Comparison of ENCODE assay signal across 21 cellular contexts in genomic region chr16:68509381-68509780, GRCh38.
"Had no signal": no experiment of that assay in that cellular context is flagged by ENCODE, and none has a peak within 500 bp of the region (broad histone marks: within the 10 kb centered on the region; RNA-seq: fewer than 3 reads in every experiment).

No MANE protein-coding gene starts in this region.

- H3K36me3 Mint-ChIP-seq: activated naive CD8-positive, alpha-beta T cell treated with anti-CD3 and anti-CD28 coated beads for 36 hours; WTC11 had no signal

- DNase-seq: activated CD4-positive, alpha-beta T cell treated with anti-CD3 and anti-CD28 coated beads for 36 hours; activated naive CD4-positive, alpha-beta T cell treated with anti-CD3 and anti-CD28 coated beads, Interleukin-2, amount 50 U/mL, for 16 hours; activated naive CD8-positive, alpha-beta T cell treated with anti-CD3 and anti-CD28 coated beads for 36 hours; amniotic stem cell; MM.1S; NCI-H1436 treated with DMSO at 0.1 percent for 48 hours; NCI-H1694 treated with DMSO at 0.1 percent for 48 hours; NCI-H2029; NCI-H345; NCI-H524 treated with DMSO at 0.1 percent for 48 hours; NK-92 treated with Interleukin-12 subunit alpha and Interleukin-12 subunit beta, amount 100 ng/mL, for 24 hours; SW 1271 had no signal

- H3K27ac ChIP-seq: cardiac muscle cell, KMS-11, PC-9 had no signal

- H3K9ac ChIP-seq: KMS-11 had no signal

- FAIRE-seq: TTC549 had no signal

- H3K9me3 Mint-ChIP-seq: activated CD4-positive, alpha-beta memory T cell treated with anti-CD3 and anti-CD28 coated beads, Interleukin-2, amount 10 ng/mL, durations not matched to agents 7 days and 5 days; activated naive CD8-positive, alpha-beta T cell treated with anti-CD3 and anti-CD28 coated beads for 36 hours; activated T-cell treated with anti-CD3 and anti-CD28 coated beads, Interleukin-2, amount 50 U/mL, for 72 hours; activated T-helper 17 cell treated with anti-CD3 and anti-CD28 coated beads, Interleukin-2, amount 50 U/mL, for 72 hours; central memory CD8-positive, alpha-beta T cell; WTC11 had no signal

- H3K36me3 ChIP-seq: cardiac muscle cell had no signal

- H3K4me3 Mint-ChIP-seq: activated CD4-positive, alpha-beta memory T cell treated with anti-CD3 and anti-CD28 coated beads, Interleukin-2, amount 10 ng/mL, durations not matched to agents 7 days and 5 days; activated CD4-positive, alpha-beta T cell treated with anti-CD3 and anti-CD28 coated beads for 36 hours; activated naive CD8-positive, alpha-beta T cell treated with anti-CD3 and anti-CD28 coated beads for 36 hours; central memory CD8-positive, alpha-beta T cell had no signal

- H3K27ac Mint-ChIP-seq: activated CD4-positive, alpha-beta memory T cell treated with anti-CD3 and anti-CD28 coated beads, Interleukin-2, amount 10 ng/mL, durations not matched to agents 7 days and 5 days; activated CD4-positive, alpha-beta T cell treated with anti-CD3 and anti-CD28 coated beads for 36 hours; activated naive CD8-positive, alpha-beta T cell treated with anti-CD3 and anti-CD28 coated beads for 36 hours; activated T-cell treated with anti-CD3 and anti-CD28 coated beads, Interleukin-2, amount 50 U/mL, for 72 hours; activated T-helper 17 cell treated with anti-CD3 and anti-CD28 coated beads, Interleukin-2, amount 50 U/mL, for 72 hours; WTC11 had no signal

- H3K4me3 ChIP-seq: cardiac muscle cell, PC-9 had no signal

- H3K4me1 Mint-ChIP-seq: activated CD4-positive, alpha-beta T cell treated with anti-CD3 and anti-CD28 coated beads for 36 hours; activated T-helper 17 cell treated with anti-CD3 and anti-CD28 coated beads, Interleukin-2, amount 50 U/mL, for 72 hours; central memory CD8-positive, alpha-beta T cell had no signal

- H3K4me2 ChIP-seq: KMS-11, PC-9 had no signal

- H3K27me3 Mint-ChIP-seq: activated CD4-positive, alpha-beta T cell treated with anti-CD3 and anti-CD28 coated beads for 36 hours had no signal

- H2AFZ ChIP-seq: PC-9 had no signal
